Comparison of ENCODE assay signal across 21 cellular contexts in genomic region chr3:174907027-174907426, GRCh38. TPM values are rescaled to one million over a fixed set of nuclear protein-coding genes. Genes with fewer than 3 reads are reported as not detected.
"Had no signal": no experiment of that assay in that cellular context is flagged by ENCODE, and none has a peak within 500 bp of the region (broad histone marks: within the 10 kb centered on the region; RNA-seq: fewer than 3 reads in every experiment).

No MANE protein-coding gene starts in this region.

- H3K36me3 Mint-ChIP-seq: activated naive CD8-positive, alpha-beta T cell treated with anti-CD3 and anti-CD28 coated beads, Interleukin-2, amount 10 ng/mL, durations not matched to agents 7 days and 5 days; naive B cell had no signal

- H3K36me3 ChIP-seq: esophagus muscularis mucosa, tibial nerve, uterus had no signal

- H3K9me3 ChIP-seq: esophagus muscularis mucosa, mucosa of descending colon, tibial nerve, uterus had no signal

- ATAC-seq: activated CD8-positive, alpha-beta T cell treated with anti-CD3 and anti-CD28 coated beads for 36 hours; left ventricle myocardium superior; mucosa of descending colon; stimulated activated naive CD8-positive, alpha-beta T cell treated with anti-CD3 and anti-CD28 coated beads, Interleukin-15, Interleukin-2, amounts not matched to agents 100 U/mL and 50 U/mL, for 24 hours had no signal

- H3K4me3 ChIP-seq: esophagus muscularis mucosa, mucosa of descending colon, tibial nerve, uterus had no signal

- H3K4me3 Mint-ChIP-seq: activated CD4-positive, alpha-beta T cell treated with anti-CD3 and anti-CD28 coated beads, Interleukin-2, amount 10 ng/mL, durations not matched to agents 24 days and 14 days; activated CD8-positive, alpha-beta T cell treated with anti-CD3 and anti-CD28 coated beads for 36 hours; activated naive CD8-positive, alpha-beta T cell treated with anti-CD3 and anti-CD28 coated beads, Interleukin-2, amount 10 ng/mL, durations not matched to agents 7 days and 5 days; naive B cell; neural crest cell had no signal

- H3K4me1 Mint-ChIP-seq: activated CD4-positive, alpha-beta T cell treated with anti-CD3 and anti-CD28 coated beads, Interleukin-2, amount 10 ng/mL, durations not matched to agents 24 days and 14 days; activated naive CD8-positive, alpha-beta T cell treated with anti-CD3 and anti-CD28 coated beads, Interleukin-2, amount 10 ng/mL, durations not matched to agents 7 days and 5 days; naive B cell had no signal

- H3K4me1 ChIP-seq: esophagus muscularis mucosa, tibial nerve, uterus had no signal

- H3K27me3 Mint-ChIP-seq: activated CD4-positive, alpha-beta T cell treated with anti-CD3 and anti-CD28 coated beads, Interleukin-2, amount 10 ng/mL, durations not matched to agents 24 days and 14 days; activated CD8-positive, alpha-beta T cell treated with anti-CD3 and anti-CD28 coated beads for 36 hours; activated naive CD8-positive, alpha-beta T cell treated with anti-CD3 and anti-CD28 coated beads, Interleukin-2, amount 10 ng/mL, durations not matched to agents 7 days and 5 days; naive B cell; progenitor cell of endocrine pancreas had no signal

- H3K9me3 Mint-ChIP-seq: activated CD4-positive, alpha-beta T cell treated with anti-CD3 and anti-CD28 coated beads, Interleukin-2, amount 10 ng/mL, durations not matched to agents 24 days and 14 days; activated naive CD8-positive, alpha-beta T cell treated with anti-CD3 and anti-CD28 coated beads, Interleukin-2, amount 10 ng/mL, durations not matched to agents 7 days and 5 days; neural crest cell had no signal

- H3K27me3 ChIP-seq: esophagus muscularis mucosa, tibial nerve, uterus had no signal

- H3K27ac ChIP-seq: esophagus muscularis mucosa, tibial nerve, uterus had no signal

- DNase-seq: activated CD4-positive, alpha-beta T cell treated with anti-CD3 and anti-CD28 coated beads, Interleukin-2, amount 10 ng/mL, durations not matched to agents 24 days and 14 days; activated CD8-positive, alpha-beta T cell treated with anti-CD3 and anti-CD28 coated beads for 36 hours; activated naive CD4-positive, alpha-beta T cell treated with Interleukin-2 at 50 U/mL for 16 hours; activated naive CD8-positive, alpha-beta T cell treated with anti-CD3 and anti-CD28 coated beads, Interleukin-2, amount 10 ng/mL, durations not matched to agents 7 days and 5 days; activated T-cell treated with anti-CD3 and anti-CD28 coated beads, Interleukin-2, amount 50 U/mL, for 1 hour; cortex of kidney; effector CD4-positive, alpha-beta T cell; head of caudate nucleus; left ventricle myocardium superior; mesenchymal stem cell; mucosa of descending colon; naive B cell; stimulated activated naive CD8-positive, alpha-beta T cell treated with anti-CD3 and anti-CD28 coated beads, Interleukin-15, Interleukin-2, amounts not matched to agents 100 U/mL and 50 U/mL, for 24 hours; T-helper 1 cell; T-helper 9 cell; uterus had no signal

- H3K27ac Mint-ChIP-seq: activated CD4-positive, alpha-beta T cell treated with anti-CD3 and anti-CD28 coated beads, Interleukin-2, amount 10 ng/mL, durations not matched to agents 24 days and 14 days; activated CD8-positive, alpha-beta T cell treated with anti-CD3 and anti-CD28 coated beads for 36 hours; activated naive CD8-positive, alpha-beta T cell treated with anti-CD3 and anti-CD28 coated beads, Interleukin-2, amount 10 ng/mL, durations not matched to agents 7 days and 5 days; activated T-helper 2 cell treated with anti-CD3 and anti-CD28 coated beads, Interferon-gamma antibody, Interleukin-2, Interleukin-4, amounts not matched to agents 10 μg/mL and 5 μg/mL and 100 μg/mL, durations not matched to agents 14 hours and 24 hours and 36 hours; naive B cell; progenitor cell of endocrine pancreas had no signal

RNA-seq across cellular contexts. Expression of gene NAALADL2, which starts 47.9 kb away (rescaled TPM):
- total RNA-seq: activated CD4-positive, alpha-beta T cell treated with anti-CD3 and anti-CD28 coated beads, Interleukin-2, amount 10 ng/mL, durations not matched to agents 24 days and 14 days; activated naive CD8-positive, alpha-beta T cell treated with anti-CD3 and anti-CD28 coated beads, Interleukin-2, amount 10 ng/mL, durations not matched to agents 7 days and 5 days; activated T-helper 2 cell treated with anti-CD3 and anti-CD28 coated beads, Interferon-gamma antibody, Interleukin-2, Interleukin-4, amounts not matched to agents 10 μg/mL and 5 μg/mL and 100 μg/mL, durations not matched to agents 14 hours and 24 hours and 36 hours had no signal
